Comparison of ENCODE assay signal across 11 cellular contexts in the genomic region with DNA sequence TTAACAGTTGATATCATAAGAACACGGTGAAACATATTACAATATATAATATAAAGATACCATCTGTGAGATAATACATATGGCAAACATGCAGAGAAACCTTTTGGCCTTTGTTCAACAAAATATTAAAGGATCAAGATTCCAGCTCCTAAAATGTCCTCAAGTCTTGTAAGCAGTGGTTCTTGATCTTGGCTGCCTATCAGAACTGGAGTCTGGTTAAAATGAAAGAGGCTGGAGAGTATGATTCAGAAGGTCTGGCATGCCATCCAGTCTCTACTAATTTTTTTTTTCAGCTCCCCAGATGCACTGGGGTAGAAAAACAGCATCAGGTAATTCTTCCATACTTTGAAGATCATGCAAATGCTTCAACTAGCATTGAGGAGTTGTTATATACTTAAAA.
DNase-seq lines count a peak whose midpoint lies in the region; ATAC-seq and TF ChIP-seq lines count a peak whose summit lies in the region.
"Had no signal": no experiment of that assay in that cellular context is flagged by ENCODE, and none has a peak within 500 bp of the region (broad histone marks: within the 10 kb centered on the region; RNA-seq: fewer than 3 reads in every experiment).

No MANE protein-coding gene starts in this region.

- no peak for TF ChIP-seq EP300 in stomach (IDR thresholded peaks at IDR 0.05)

- no peak overlapping the region for H3K4me3 Mint-ChIP-seq in activated CD4-positive, alpha-beta T cell treated with anti-CD3 and anti-CD28 coated beads for 36 hours
- H3K4me3 Mint-ChIP-seq in activated naive CD8-positive, alpha-beta T cell treated with anti-CD3 and anti-CD28 coated beads for 36 hours: no peak overlapping the region
- H3K4me3 Mint-ChIP-seq in GM23338: no peak overlapping the region
- H3K4me3 Mint-ChIP-seq: activated naive CD4-positive, alpha-beta T cell treated with anti-CD3 and anti-CD28 coated beads, Interleukin-2, amount 10 ng/mL, durations not matched to agents 7 days and 5 days had no signal

- peak overlapping the region; percentile 59 for H3K27ac Mint-ChIP-seq in activated CD4-positive, alpha-beta T cell treated with anti-CD3 and anti-CD28 coated beads for 36 hours
- H3K27ac Mint-ChIP-seq in activated naive CD8-positive, alpha-beta T cell treated with anti-CD3 and anti-CD28 coated beads for 36 hours: peak overlapping the region; percentile 94
- no peak overlapping the region for H3K27ac Mint-ChIP-seq in GM23338
- H3K27ac Mint-ChIP-seq: activated naive CD4-positive, alpha-beta T cell treated with anti-CD3 and anti-CD28 coated beads, Interleukin-2, amount 10 ng/mL, durations not matched to agents 7 days and 5 days had no signal

- no peaks in the 10 kb centered on the region for H3K27me3 ChIP-seq in stomach
- H3K27me3 ChIP-seq in GM23338 (ENCODE audit: insufficient read depth): no peaks in the 10 kb centered on the region

- H3F3A ChIP-seq in GM23338 (replicated peaks; ENCODE audit: low read depth): no peaks in the 10 kb centered on the region

- no peaks in the 10 kb centered on the region for H3K79me2 ChIP-seq in GM23338 (replicated peaks; ENCODE audit: insufficient read depth)
- H3K79me2 ChIP-seq: parathyroid adenoma had no signal

- no peaks in the 10 kb centered on the region for H3K9me3 Mint-ChIP-seq in activated CD4-positive, alpha-beta T cell treated with anti-CD3 and anti-CD28 coated beads for 36 hours (ENCODE audit: low read depth)
- H3K9me3 Mint-ChIP-seq in activated naive CD8-positive, alpha-beta T cell treated with anti-CD3 and anti-CD28 coated beads for 36 hours: no peaks in the 10 kb centered on the region
- no peaks in the 10 kb centered on the region for H3K9me3 Mint-ChIP-seq in GM23338
- H3K9me3 Mint-ChIP-seq: activated naive CD4-positive, alpha-beta T cell treated with anti-CD3 and anti-CD28 coated beads, Interleukin-2, amount 10 ng/mL, durations not matched to agents 7 days and 5 days had no signal

- no peak for TF ChIP-seq CTCF in foreskin fibroblast (IDR thresholded peaks at IDR 0.05; ENCODE audit: low read depth, low read length)
- no peak for TF ChIP-seq CTCF in stomach (IDR thresholded peaks at IDR 0.05)
- no peak for TF ChIP-seq CTCF in GM23338 (conservative IDR thresholded peaks at IDR 0.05; ENCODE audit: low read depth in 2 of 2)

- H3K27me3 Mint-ChIP-seq in activated CD4-positive, alpha-beta T cell treated with anti-CD3 and anti-CD28 coated beads for 36 hours: peaks cover 7% of the 10 kb centered on the region
- H3K27me3 Mint-ChIP-seq in activated naive CD8-positive, alpha-beta T cell treated with anti-CD3 and anti-CD28 coated beads for 36 hours: peaks cover 4% of the 10 kb centered on the region
- peaks cover 3% of the 10 kb centered on the region for H3K27me3 Mint-ChIP-seq in GM23338 (ENCODE audit: insufficient read depth, low read depth, poor library complexity)

- H4K20me1 ChIP-seq in GM23338 (replicated peaks; ENCODE audit: insufficient read depth): no peaks in the 10 kb centered on the region

- POLR2A ChIA-PET in activated CD4-positive, alpha-beta T cell treated with anti-CD3 and anti-CD28 coated beads for 36 hours (lab: Charles Lee): no interaction called here

- intact Hi-C loops in activated CD4-positive, alpha-beta T cell treated with anti-CD3 and anti-CD28 coated beads for 36 hours (cut with DNase I, micrococcal nuclease): loop anchor here in 1 of 2 experiments (5.0 kb wide), 1 partner anchor 172 kb away; no protein-coding TSS in a partner anchor
- intact Hi-C loops in stomach (cut with DNase I; ENCODE audit: low total_unique reads): no loop called here

- H3K9me3 ChIP-seq in stomach: no peaks in the 10 kb centered on the region

- 29 to 46% (median 33%) methylated on average over 1 of the region's 1 CpG for WGBS in stomach, 5 donors

- H3K9me2 ChIP-seq in GM23338 (ENCODE audit: insufficient read depth): no peaks in the 10 kb centered on the region; the same call in 1 of the 2 replicates

- peaks cover 24% of the 10 kb centered on the region for H3K4me1 Mint-ChIP-seq in activated CD4-positive, alpha-beta T cell treated with anti-CD3 and anti-CD28 coated beads for 36 hours
- H3K4me1 Mint-ChIP-seq in activated naive CD8-positive, alpha-beta T cell treated with anti-CD3 and anti-CD28 coated beads for 36 hours: peaks cover 26% of the 10 kb centered on the region
- H3K4me1 Mint-ChIP-seq in GM23338: no peaks in the 10 kb centered on the region; the same call in 2 of the 3 replicates

- no peak overlapping the region for H3K4me3 ChIP-seq in foreskin fibroblast (ENCODE audit: low read depth in 1 of 2, low read length in 2 of 2)
- H3K4me3 ChIP-seq in stomach: no peak overlapping the region
- H3K4me3 ChIP-seq in GM23338: no peak overlapping the region

- no peak for DNase-seq in activated CD4-positive, alpha-beta T cell treated with anti-CD3 and anti-CD28 coated beads for 36 hours
- no peak for DNase-seq in activated CD4-positive, alpha-beta T cell treated with anti-CD3 and anti-CD28 coated beads for 4 hours
- DNase-seq in activated naive CD8-positive, alpha-beta T cell treated with anti-CD3 and anti-CD28 coated beads for 36 hours: no peak
- DNase-seq in foreskin fibroblast: peak; percentile 52 to 84
- DNase-seq in stomach: no peak
- no peak for DNase-seq in GM23338 (ENCODE audit: low spot score)
- no peak for DNase-seq in NCI-H146 (lab: John Stamatoyannopoulos, UW)
- DNase-seq in activated CD8-positive, alpha-beta memory T cell treated with anti-CD3 and anti-CD28 coated beads for 24 hours: no peak
- DNase-seq: activated naive CD4-positive, alpha-beta T cell treated with anti-CD3 and anti-CD28 coated beads, Interleukin-2, amount 10 ng/mL, durations not matched to agents 7 days and 5 days; kidney had no signal

- ATAC-seq in activated CD4-positive, alpha-beta T cell treated with anti-CD3 and anti-CD28 coated beads for 36 hours: no peak
- no peak for ATAC-seq in GM23338

- peak overlapping the region in 4 of 5 donors; percentile 34 to 82 (median 64) for H3K27ac ChIP-seq in stomach
- no peak overlapping the region for H3K27ac ChIP-seq in GM23338 (ENCODE audit: low read depth)
- H3K27ac ChIP-seq: parathyroid adenoma had no signal

- H3K36me3 Mint-ChIP-seq in activated CD4-positive, alpha-beta T cell treated with anti-CD3 and anti-CD28 coated beads for 36 hours (ENCODE audit: low read depth): no peaks in the 10 kb centered on the region
- no peaks in the 10 kb centered on the region for H3K36me3 Mint-ChIP-seq in activated naive CD8-positive, alpha-beta T cell treated with anti-CD3 and anti-CD28 coated beads for 36 hours
- H3K36me3 Mint-ChIP-seq in GM23338 (ENCODE audit: low read depth): no peaks in the 10 kb centered on the region
- H3K36me3 Mint-ChIP-seq: activated naive CD4-positive, alpha-beta T cell treated with anti-CD3 and anti-CD28 coated beads, Interleukin-2, amount 10 ng/mL, durations not matched to agents 7 days and 5 days had no signal

- H3K4me2 ChIP-seq in GM23338: no peak overlapping the region

- no peak overlapping the region for H2AFZ ChIP-seq in GM23338
- H2AFZ ChIP-seq: parathyroid adenoma had no signal

- peaks cover 0 to 35% (median 15%) of the 10 kb centered on the region in 4 donors for H3K36me3 ChIP-seq in stomach
- no peaks in the 10 kb centered on the region for H3K36me3 ChIP-seq in GM23338 (ENCODE audit: insufficient read depth)

- CTCF ChIA-PET in activated CD4-positive, alpha-beta T cell treated with anti-CD3 and anti-CD28 coated beads for 36 hours (lab: Charles Lee): interaction anchor here (0.6 kb wide), 2 partner anchors 126 to 380 kb away, joined by 3 to 4 read pairs; no protein-coding TSS in a partner anchor

- TF ChIP-seq POLR2A in stomach (IDR thresholded peaks at IDR 0.05): no peak

- peaks cover 0 to 40% (median 22%) of the 10 kb centered on the region in 4 donors for H3K4me1 ChIP-seq in stomach
- H3K4me1 ChIP-seq in GM23338 (ENCODE audit: insufficient read depth): no peaks in the 10 kb centered on the region
- H3K4me1 ChIP-seq: parathyroid adenoma had no signal

TF ChIP-seq in GM23338, 12 proteins besides CTCF, POLR2A, EP300 and RAD21 (continues in another document):
- no peak for TF ChIP-seq POLR2AphosphoS5 (IDR thresholded peaks at IDR 0.05; ENCODE audit: low read depth)
- TF ChIP-seq ZNF114 (CRISPR knock-in tag; IDR thresholded peaks at IDR 0.05): no peak
- TF ChIP-seq EZH2 (IDR thresholded peaks at IDR 0.05; ENCODE audit: low read depth, unreplicated experiment): no peak
- TF ChIP-seq REST (IDR thresholded peaks at IDR 0.05; ENCODE audit: unreplicated experiment): no peak
- no peak for TF ChIP-seq STAT1 (IDR thresholded peaks at IDR 0.05; ENCODE audit: unreplicated experiment)

Comparison
In these comparisons a context has a peak if more than half of its experiments do, and no peak if none do; other contexts are left out.
1. DNase-seq: peak in foreskin fibroblast (2 of 2); none in activated CD4-positive, alpha-beta T cell treated with anti-CD3 and anti-CD28 coated beads for 36 hours (single experiment), activated CD4-positive, alpha-beta T cell treated with anti-CD3 and anti-CD28 coated beads for 4 hours (0 of 2), activated naive CD8-positive, alpha-beta T cell treated with anti-CD3 and anti-CD28 coated beads for 36 hours (single experiment), stomach (single experiment), GM23338 (single experiment), NCI-H146 (single experiment) and activated CD8-positive, alpha-beta memory T cell treated with anti-CD3 and anti-CD28 coated beads for 24 hours (single experiment).